8 cellular contexts compared by ENCODE assay signal in the genomic region with DNA sequence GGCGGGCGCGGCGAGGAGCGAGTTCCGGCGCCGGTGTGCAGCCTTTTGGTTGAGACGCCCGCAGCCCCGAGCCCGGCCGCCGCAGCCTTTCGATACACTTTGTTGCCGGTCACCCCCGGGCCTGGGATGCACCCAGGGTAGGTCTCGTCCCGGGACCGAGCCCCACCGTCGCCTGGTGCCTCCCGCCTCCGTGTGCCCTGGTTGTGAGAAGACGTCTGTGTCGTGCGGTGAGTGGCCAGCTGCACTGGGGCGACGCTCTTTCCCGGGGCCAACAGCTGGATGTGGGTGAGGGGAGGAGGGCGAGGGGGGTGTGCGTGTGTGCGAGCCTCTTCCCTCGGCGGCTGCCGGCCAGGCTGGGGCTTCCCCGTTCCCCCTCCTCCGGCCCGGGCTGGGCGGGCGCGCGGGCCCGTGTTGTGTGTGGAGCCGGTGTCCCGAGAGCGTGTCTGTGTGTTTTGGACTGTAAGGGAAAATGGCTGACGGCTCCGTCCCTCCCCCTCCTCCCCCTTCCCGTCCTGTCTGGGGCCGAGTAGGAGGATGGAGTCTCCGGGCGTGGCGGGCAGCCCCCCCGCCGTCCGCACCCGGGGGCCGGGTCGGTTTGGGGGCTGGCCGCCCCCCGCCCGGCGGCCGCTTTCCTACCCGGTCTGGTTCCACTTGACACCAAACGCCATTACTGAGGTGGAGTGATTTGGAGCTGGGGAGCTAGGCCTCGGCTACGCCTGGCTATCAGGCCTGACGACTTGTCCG. TPM values are rescaled to one million over a fixed set of nuclear protein-coding genes. Genes with fewer than 3 reads are reported as not detected.
DNase-seq lines count a peak whose midpoint lies in the region; ATAC-seq and TF ChIP-seq lines count a peak whose summit lies in the region.

No MANE protein-coding gene starts in this region.

- peaks cover 11% of the 10 kb centered on the region for H3K36me3 ChIP-seq in MG63

- no peak for TF ChIP-seq POLR2A in lower leg skin (IDR thresholded peaks at IDR 0.05)

- H3K27me3 ChIP-seq in MG63 = no peaks in the 10 kb centered on the region

- peak overlapping the region; percentile 99 for H3K27ac Mint-ChIP-seq in activated CD4-positive, alpha-beta T cell treated with anti-CD3 and anti-CD28 coated beads, Interleukin-2, amount 10 ng/mL, durations not matched to agents 24 days and 14 days

- no peaks in the 10 kb centered on the region for H3K9me3 Mint-ChIP-seq in activated CD4-positive, alpha-beta T cell treated with anti-CD3 and anti-CD28 coated beads, Interleukin-2, amount 10 ng/mL, durations not matched to agents 24 days and 14 days

- H3K4me3 ChIP-seq in MG63 (peak overlapping the region; percentile 85), lower leg skin (ENCODE audit: low read depth, poor library complexity, severe bottlenecking) (peak overlapping the region; percentile 85)

- peaks cover 8% of the 10 kb centered on the region for H3K36me3 Mint-ChIP-seq in activated CD4-positive, alpha-beta T cell treated with anti-CD3 and anti-CD28 coated beads, Interleukin-2, amount 10 ng/mL, durations not matched to agents 24 days and 14 days (ENCODE audit: low read depth)

- peak; percentile 8 for ATAC-seq in GM19455 (IDR thresholded peaks at IDR 0.05; ENCODE audit: unreplicated experiment)
- ATAC-seq in GM18870 (IDR thresholded peaks at IDR 0.05; ENCODE audit: unreplicated experiment) = no peak

- H3K4me3 Mint-ChIP-seq in activated CD4-positive, alpha-beta T cell treated with anti-CD3 and anti-CD28 coated beads, Interleukin-2, amount 10 ng/mL, durations not matched to agents 24 days and 14 days = peak overlapping the region; percentile 92

- WGBS in lower leg skin, 2 donors = 1% methylated on average over 35 of the region's 71 CpGs; no CpG with 5 or more reads in 1 of the 2 donors

- no peaks in the 10 kb centered on the region for H3K9me3 ChIP-seq in MG63

- TF ChIP-seq CTCF in lower leg skin (IDR thresholded peaks at IDR 0.05) = no peak

- H3K27me3 Mint-ChIP-seq in activated CD4-positive, alpha-beta T cell treated with anti-CD3 and anti-CD28 coated beads, Interleukin-2, amount 10 ng/mL, durations not matched to agents 24 days and 14 days = no peaks in the 10 kb centered on the region

- peak; percentile 34 for DNase-seq in CMK (ENCODE audit: low read depth)
- DNase-seq in MG63 = peak; percentile 60
- peak; percentile 80 for DNase-seq in activated CD4-positive, alpha-beta T cell treated with anti-CD3 and anti-CD28 coated beads, Interleukin-2, amount 10 ng/mL, durations not matched to agents 24 days and 14 days
- peak; percentile 66 for DNase-seq in dermis blood vessel endothelial cell
- DNase-seq in lower leg skin (ENCODE audit: low spot score in 2 of 2) = peak; percentile 34 to 93
- DNase-seq in stimulated activated CD4-positive, alpha-beta T cell treated with anti-CD3 and anti-CD28 coated beads, TNF-alpha, amount 100 ng/mL, for 1 hour (ENCODE audit: low read depth in 3 of 3, low spot score in 1 of 3) = peak in 2 of 3 donors; percentile 4 to 7

- peaks cover 17% of the 10 kb centered on the region for H3K4me1 Mint-ChIP-seq in activated CD4-positive, alpha-beta T cell treated with anti-CD3 and anti-CD28 coated beads, Interleukin-2, amount 10 ng/mL, durations not matched to agents 24 days and 14 days

- intact Hi-C loops in activated CD4-positive, alpha-beta T cell treated with anti-CD3 and anti-CD28 coated beads, Interleukin-2, amount 10 ng/mL, durations not matched to agents 24 days and 14 days (cut with micrococcal nuclease) = loop anchor here (1.0 to 10.0 kb wide), 4 partner anchors 31 to 441 kb away; a partner anchor contains a TSS
- intact Hi-C loops in lower leg skin (cut with DNase I; ENCODE audit: low total_unique reads) = no loop called here

RNA-seq across cellular contexts. Expression of a gene that starts 0.8 kb away (rescaled TPM):
- 13.3 and 14.3 TPM in 2 replicates for total RNA-seq in MG63 (2014; rRNA removed; shearing (Covaris generic); ENCODE audit: low replicate concordance)
- 49.8 and 50.3 TPM in 2 replicates for total RNA-seq in activated CD4-positive, alpha-beta T cell treated with anti-CD3 and anti-CD28 coated beads, Interleukin-2, amount 10 ng/mL, durations not matched to agents 24 days and 14 days
- total RNA-seq in dermis blood vessel endothelial cell (94.6 and 183 TPM in 2 replicates), lower leg skin (10 to 100 TPM; 50.4 to 77.6 (median 58.4) TPM)

Comparison
In these comparisons a context has a peak if more than half of its experiments do, and no peak if none do; other contexts are left out.
1. DNase-seq: peak in every context shown above with its lines; median percentile 80 in activated CD4-positive, alpha-beta T cell treated with anti-CD3 and anti-CD28 coated beads, Interleukin-2, amount 10 ng/mL, durations not matched to agents 24 days and 14 days; 66 in dermis blood vessel endothelial cell; 64 in lower leg skin; 60 in MG63; 34 in CMK; 6 in stimulated activated CD4-positive, alpha-beta T cell treated with anti-CD3 and anti-CD28 coated beads, TNF-alpha, amount 100 ng/mL, for 1 hour.